ENCODE assay signal across 2 cellular contexts in the genomic region with DNA sequence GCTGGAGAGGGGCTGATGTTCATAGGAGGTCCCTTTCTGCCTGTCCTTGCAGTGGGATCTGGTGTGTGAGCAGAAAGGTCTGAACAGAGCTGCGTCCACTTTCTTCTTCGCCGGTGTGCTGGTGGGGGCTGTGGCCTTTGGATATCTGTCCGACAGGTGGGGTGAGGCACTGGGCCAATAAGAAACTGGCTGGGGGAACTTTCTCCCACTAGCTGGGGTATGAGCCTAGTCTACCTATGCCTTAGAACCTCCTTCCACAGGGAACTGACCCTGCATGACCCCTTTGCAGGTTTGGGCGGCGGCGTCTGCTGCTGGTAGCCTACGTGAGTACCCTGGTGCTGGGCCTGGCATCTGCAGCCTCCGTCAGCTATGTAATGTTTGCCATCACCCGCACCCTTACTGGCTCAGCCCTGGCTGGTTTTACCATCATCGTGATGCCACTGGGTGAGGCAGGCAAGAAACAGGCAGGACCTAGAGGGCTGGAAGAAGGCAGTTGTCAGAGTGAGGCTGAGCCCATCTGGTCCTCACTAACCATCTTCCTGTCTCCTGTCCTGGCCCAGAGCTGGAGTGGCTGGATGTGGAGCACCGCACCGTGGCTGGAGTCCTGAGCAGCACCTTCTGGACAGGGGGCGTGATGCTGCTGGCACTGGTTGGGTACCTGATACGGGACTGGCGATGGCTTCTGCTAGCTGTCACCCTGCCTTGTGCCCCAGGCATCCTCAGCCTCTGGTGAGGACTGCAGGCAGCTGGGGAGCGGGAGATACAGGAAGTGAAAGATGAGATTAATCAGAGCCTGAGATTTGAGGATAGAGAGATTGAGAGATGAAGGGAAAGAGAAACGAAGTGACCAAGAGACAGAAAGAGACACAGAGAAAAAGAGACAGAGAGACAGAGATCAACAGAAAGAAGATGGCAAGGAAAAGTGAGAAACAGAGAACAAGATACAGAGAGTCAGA.
TF ChIP-seq lines count a peak whose summit lies in the region.

No MANE protein-coding gene starts in this region.

TF ChIP-seq in SK-N-SH treated with all-trans-retinoic acid at 6 μM for 48 hours, 23 proteins besides CTCF, POLR2A, EP300 and RAD21:
- no peak for TF ChIP-seq TSHZ2 (CRISPR knock-in tag; IDR thresholded peaks at IDR 0.05)
- 0 out of 2 replicates have a peak, but pooled peaks have one; percentile 16 for TF ChIP-seq TCF4 (CRISPR knock-in tag; IDR thresholded peaks at IDR 0.05; ENCODE audit: borderline replicate concordance)
- no peak for TF ChIP-seq CSDC2 (CRISPR knock-in tag; IDR thresholded peaks at IDR 0.05)
TF ChIP-seq in SK-N-SH treated with all-trans-retinoic acid at 6 μM for 48 hours: peak in this region for 1.

TF ChIP-seq in liver, 16 proteins besides CTCF, POLR2A, EP300 and RAD21 (continued from another document):
- no peak for TF ChIP-seq FOXA2 (IDR thresholded peaks at IDR 0.05)
- peak in 1 of 2 donors; percentile 31 for TF ChIP-seq RXRA (IDR thresholded peaks at IDR 0.05)
- TF ChIP-seq HNF4G (IDR thresholded peaks at IDR 0.05) = no peak
